ENCODE assay signal across 13 cellular contexts in the genomic region with DNA sequence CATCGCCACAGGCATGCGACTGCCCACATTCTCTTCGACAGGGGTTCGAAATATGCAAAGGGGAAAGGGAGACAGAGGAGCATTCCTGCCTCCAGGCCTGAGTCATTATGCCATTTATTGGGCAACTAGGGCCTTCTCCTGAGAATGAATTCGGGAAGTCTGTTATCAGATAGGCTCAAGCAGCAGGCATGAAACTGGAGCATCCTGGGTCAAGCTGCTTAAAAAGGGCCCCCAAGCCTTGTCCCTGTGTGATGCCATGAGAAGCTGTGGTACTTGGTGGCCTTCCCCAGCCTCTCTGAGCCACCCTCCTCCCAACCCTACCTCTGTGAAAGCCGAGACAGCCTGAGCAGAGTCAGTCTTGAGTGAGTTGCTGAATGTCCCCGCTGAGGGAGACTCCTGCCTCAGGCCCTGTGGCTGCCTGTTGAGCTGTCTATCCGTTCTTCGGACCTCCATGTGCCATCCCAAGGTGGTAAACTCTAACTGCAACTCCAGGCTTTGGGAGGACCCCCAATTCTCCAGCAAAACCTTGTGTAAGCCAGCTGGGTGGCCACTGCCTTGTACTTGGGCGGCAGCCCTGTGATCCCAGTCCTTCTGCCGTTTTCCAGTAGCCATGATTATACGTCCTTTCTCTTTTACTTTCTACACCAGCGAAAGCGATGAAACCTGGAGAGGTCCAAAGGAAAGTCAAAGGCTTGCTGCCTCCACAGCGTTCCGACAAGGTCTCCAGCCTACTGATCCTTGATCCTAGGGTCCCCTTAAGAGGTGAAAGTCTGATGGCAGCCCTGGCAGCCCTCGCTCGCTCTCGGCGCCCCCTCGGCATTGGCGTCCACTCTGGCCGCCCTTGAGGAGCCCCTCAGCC. TPM values are rescaled to one million over a fixed set of nuclear protein-coding genes. Genes with fewer than 3 reads are reported as not detected.
A peak's percentile ranks its signal among the peaks of the same experiment; 100 is the strongest.
DNase-seq lines count a peak whose midpoint lies in the region; ATAC-seq, FAIRE-seq and TF ChIP-seq lines count a peak whose summit lies in the region.
"Had no signal": no experiment of that assay in that cellular context is flagged by ENCODE, and none has a peak within 500 bp of the region (broad histone marks: within the 10 kb centered on the region; RNA-seq: fewer than 3 reads in every experiment).

No MANE protein-coding gene starts in this region.

- peak overlapping the region; percentile 26 for H3K27ac Mint-ChIP-seq in astrocyte (ENCODE audit: unreplicated experiment)

- H3K27ac ChIP-seq in A673 (ENCODE audit: low read depth, low read length, poor library complexity, severe bottlenecking) (peak overlapping the region; percentile 78), astrocyte (ENCODE audit: low read depth, low read length) (no peak overlapping the region), mesendoderm (ENCODE audit: low read depth, low read length) (no peak overlapping the region), substantia nigra (ENCODE audit: low read depth, low read length, poor library complexity, severe bottlenecking) (no peak overlapping the region)
- H3K27ac ChIP-seq: KMS-11, PC-9 had no signal

- no peak overlapping the region for H2AFZ ChIP-seq in astrocyte (ENCODE audit: low read depth, low read length)
- H2AFZ ChIP-seq: PC-9 had no signal

- H3K4me1 Mint-ChIP-seq in astrocyte (ENCODE audit: low read depth, unreplicated experiment), result peaks cover 27% of the 10 kb centered on the region

- H3K36me3 ChIP-seq in A673 (ENCODE audit: insufficient read depth, low read length, poor library complexity, severe bottlenecking) (no peaks in the 10 kb centered on the region), astrocyte (ENCODE audit: insufficient read depth, low read length) (no peaks in the 10 kb centered on the region), mesendoderm (ENCODE audit: control insufficient read depth, insufficient read depth, low read length) (no peaks in the 10 kb centered on the region)
- H3K36me3 ChIP-seq: left ventricle myocardium inferior had no signal

- H3K4me3 Mint-ChIP-seq in astrocyte (ENCODE audit: unreplicated experiment), result no peak overlapping the region

- no peak overlapping the region for H4K5ac ChIP-seq in mesendoderm (ENCODE audit: low read length)

- WGBS in mesendoderm (ENCODE audit: extremely low coverage, insufficient coverage, low lambda C conversion rate), result no CpG with 5 or more reads among the region's 23 CpGs

- H2BK15ac ChIP-seq in mesendoderm (replicated peaks; ENCODE audit: low read depth), result no peak overlapping the region

- H4K20me1 ChIP-seq in astrocyte (ENCODE audit: insufficient read depth, low read length), result peaks cover 27% of the 10 kb centered on the region

- no peaks in the 10 kb centered on the region for H3K9me3 ChIP-seq in A673 (ENCODE audit: low read depth, low read length, poor library complexity, severe bottlenecking)
- no peaks in the 10 kb centered on the region for H3K9me3 ChIP-seq in astrocyte (ENCODE audit: insufficient read depth, low read depth, low read length)
- H3K9me3 ChIP-seq: left ventricle myocardium inferior had no signal

- TF ChIP-seq POLR2A in GM12892 (IDR thresholded peaks at IDR 0.05; ENCODE audit: low read depth, low read length), result no peak

- no peak overlapping the region for H3K23ac ChIP-seq in mesendoderm (ENCODE audit: low read length)

- ATAC-seq in GM19452 (IDR thresholded peaks at IDR 0.05; ENCODE audit: unreplicated experiment), result no peak
- no peak for ATAC-seq in GM21576 (IDR thresholded peaks at IDR 0.05; ENCODE audit: unreplicated experiment)

- H3K27me3 Mint-ChIP-seq in astrocyte (ENCODE audit: low read depth, unreplicated experiment), result no peaks in the 10 kb centered on the region

- no peak overlapping the region for H3K18ac ChIP-seq in mesendoderm (ENCODE audit: low read length)

- no peak overlapping the region for H2BK5ac ChIP-seq in mesendoderm (ENCODE audit: low read length)

- H2BK120ac ChIP-seq in mesendoderm (ENCODE audit: low read depth, low read length), result no peak overlapping the region

- CTCF ChIA-PET in A673 (lab: Charles Lee), result no interaction called here

- no peaks in the 10 kb centered on the region for H3K27me3 ChIP-seq in A673 (replicated peaks; ENCODE audit: insufficient read depth, low read depth, low read length, poor library complexity)
- H3K27me3 ChIP-seq in astrocyte (ENCODE audit: insufficient read depth, low read length), result no peaks in the 10 kb centered on the region
- H3K27me3 ChIP-seq in mesendoderm (ENCODE audit: insufficient read depth, low read length, poor library complexity), result no peaks in the 10 kb centered on the region

- H3K4me3 ChIP-seq in A673 (ENCODE audit: low read depth, low read length, poor library complexity, severe bottlenecking), result peak overlapping the region; percentile 59
- no peak overlapping the region for H3K4me3 ChIP-seq in astrocyte (ENCODE audit: insufficient read depth, low read depth, low read length)
- no peak overlapping the region for H3K4me3 ChIP-seq in mesendoderm (ENCODE audit: low read length)
- H3K4me3 ChIP-seq: left ventricle myocardium inferior, PC-9 had no signal

- H3K79me1 ChIP-seq in mesendoderm (ENCODE audit: low read length), result no peaks in the 10 kb centered on the region

- no peak overlapping the region for H4K8ac ChIP-seq in mesendoderm (ENCODE audit: low read depth, low read length)

- no peaks in the 10 kb centered on the region for H3K79me2 ChIP-seq in astrocyte (ENCODE audit: insufficient read depth, low read length)
- H3K79me2 ChIP-seq in mesendoderm (ENCODE audit: control insufficient read depth, insufficient read depth, low read length), result no peaks in the 10 kb centered on the region

- H3K9me3 Mint-ChIP-seq in astrocyte (ENCODE audit: unreplicated experiment), result no peaks in the 10 kb centered on the region

- H3K4me1 ChIP-seq in A673 (ENCODE audit: insufficient read depth, low read length, poor library complexity, severe bottlenecking) (peaks cover 17% of the 10 kb centered on the region), astrocyte (ENCODE audit: insufficient read depth, low read length) (peaks cover 3% of the 10 kb centered on the region), mesendoderm (ENCODE audit: control insufficient read depth, low read depth, low read length) (no peaks in the 10 kb centered on the region)

- no peak overlapping the region for H3K4ac ChIP-seq in mesendoderm (ENCODE audit: low read depth, low read length)

- H2AK5ac ChIP-seq in mesendoderm (ENCODE audit: low read length), result no peak overlapping the region

- TF ChIP-seq CTCF in A673 (conservative IDR thresholded peaks at IDR 0.05; ENCODE audit: low read depth, low read length), result no peak
- TF ChIP-seq CTCF in astrocyte (IDR thresholded peaks at IDR 0.05; ENCODE audit: insufficient read depth, low read depth, low read length), result no peak

- BruUV-seq in A673 (replicated peaks; lab: Mats Ljungman, UMichigan), result no TSS peak

- H3K4me2 ChIP-seq in astrocyte (ENCODE audit: low read length), result no peak overlapping the region
- H3K4me2 ChIP-seq in mesendoderm (ENCODE audit: low read length), result no peak overlapping the region
- H3K4me2 ChIP-seq: KMS-11, PC-9 had no signal

- no peak overlapping the region for H3K56ac ChIP-seq in mesendoderm (ENCODE audit: low read length)

- no peak overlapping the region for H3K9ac ChIP-seq in astrocyte (ENCODE audit: low read length)
- H3K9ac ChIP-seq in mesendoderm (ENCODE audit: low read length), result no peak overlapping the region
- H3K9ac ChIP-seq: KMS-11 had no signal

- FAIRE-seq in GM12892 (lab: Jason Lieb, UNC) (peak; percentile 53), astrocyte (lab: Jason Lieb, UNC) (no peak)

- no peaks in the 10 kb centered on the region for H3K36me3 Mint-ChIP-seq in astrocyte (ENCODE audit: low read depth, unreplicated experiment)

- DNase-seq in A673 (ENCODE audit: low spot score), result peak; percentile 17
- no peak for DNase-seq in GM12892 (ENCODE audit: insufficient read length)
- peak; percentile 40 for DNase-seq in astrocyte (ENCODE audit: low read depth)
- DNase-seq in mesendoderm, result peak; percentile 75
- DNase-seq in NCI-H82 treated with DMSO at 0.1 percent for 48 hours (lab: John Stamatoyannopoulos, UW; ENCODE audit: unreplicated experiment), result no peak
- no peak for DNase-seq in substantia nigra (lab: John Stamatoyannopoulos, UW)
- DNase-seq: GDM1, GOT3, left ventricle myocardium inferior, PC-9 had no signal

- intact Hi-C loops in A673 (cut with micrococcal nuclease; ENCODE audit: unreplicated experiment), result no loop called here

- POLR2A ChIA-PET in A673 (lab: Charles Lee; ENCODE audit: low non-redundant PET), result no interaction called here

RNA-seq across cellular contexts. Expression of gene NBDY, which starts 37.7 kb away (rescaled TPM):
- total RNA-seq in A673 (2021), result 46.8 and 53.1 TPM in 2 replicates
- 31.4 TPM for polyA plus RNA-seq in GM12892 (2012; ENCODE audit: missing spikeins)
- total RNA-seq in astrocyte, result 76.1 and 86.9 TPM in 2 replicates
- 92.6 TPM for polyA plus RNA-seq in mesendoderm (2013, experiment 1 of 2)
- 90.5 TPM for polyA plus RNA-seq in mesendoderm (2013, experiment 2 of 2)

Comparison
In these comparisons a context has a peak if more than half of its experiments do, and no peak if none do; other contexts are left out.
1. DNase-seq: peak in A673 (single experiment), astrocyte (single experiment) and mesendoderm (single experiment); none in GM12892 (single experiment), NCI-H82 treated with DMSO at 0.1 percent for 48 hours (single experiment) and substantia nigra (0 of 49).